In the genomic region with DNA sequence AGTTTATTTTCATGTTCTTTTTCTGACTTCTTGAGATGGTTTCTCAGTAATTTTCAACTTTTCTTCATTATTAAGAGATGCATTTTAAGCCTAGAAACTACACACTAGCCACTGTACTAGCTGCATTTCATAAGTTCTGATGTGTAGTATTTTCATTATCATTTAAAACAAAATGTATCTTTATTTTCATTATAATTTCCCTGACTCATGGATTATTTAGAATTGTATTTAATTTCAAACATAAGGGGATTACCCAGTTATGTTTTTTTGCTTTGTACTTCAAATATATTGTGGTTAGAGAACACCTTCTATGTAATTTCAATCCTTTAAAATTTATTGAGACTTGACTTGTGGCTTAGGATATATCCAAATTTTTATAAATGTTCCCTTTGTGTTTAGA, we compare ENCODE assay signal across 25 cellular contexts.
"Had no signal": no experiment of that assay in that cellular context is flagged by ENCODE, and none has a peak within 500 bp of the region (broad histone marks: within the 10 kb centered on the region; RNA-seq: fewer than 3 reads in every experiment).

No MANE protein-coding gene starts in this region.

- H3K4me3 ChIP-seq: colonic mucosa, esophagus muscularis mucosa, heart right ventricle, left lung, right lobe of liver, testis, tibial artery had no signal

- H3K27me3 ChIP-seq: colonic mucosa, esophagus muscularis mucosa, heart right ventricle, left lung, right lobe of liver, testis, tibial artery had no signal

- ATAC-seq: heart right ventricle; left cardiac atrium; left lung; naive thymus-derived CD8-positive, alpha-beta T cell; right lobe of liver had no signal

- H3K9me3 ChIP-seq: colonic mucosa, esophagus muscularis mucosa, heart right ventricle, left lung, right lobe of liver, testis, tibial artery had no signal

- H3K27ac ChIP-seq: colonic mucosa, esophagus muscularis mucosa, heart right ventricle, left lung, right lobe of liver, testis, tibial artery had no signal

- H3K9me3 Mint-ChIP-seq: dendritic cell treated with granulocyte-macrophage colony-stimulating factor and Interleukin-4, amounts not matched to agents 40 ng/mL and 50 ng/mL, for 4 days; naive thymus-derived CD8-positive, alpha-beta T cell had no signal

- FAIRE-seq: endothelial cell of umbilical vein, small intestine had no signal

- DNase-seq: colonic mucosa; effector CD8-positive, alpha-beta T cell; foreskin melanocyte; glutamatergic neuron; heart right ventricle; hippocampal formation; left cardiac atrium; left lung; midbrain; naive thymus-derived CD8-positive, alpha-beta T cell; nephron progenitor cell; nucleus accumbens; posterior cingulate gyrus; right lobe of liver; small intestine; stimulated activated CD4-positive, alpha-beta T cell treated with anti-CD3 and anti-CD28 coated beads, Interleukin-15, amount 100 ng/mL, for 24 hours; stimulated activated CD4-positive, alpha-beta T cell treated with anti-CD3 and anti-CD28 coated beads, Interleukin-2, amount 100 ng/mL, for 48 hours; stimulated activated naive CD4-positive, alpha-beta T cell; substantia nigra; testis; tibial artery had no signal

- H3K4me1 ChIP-seq: testis had no signal

- H3K4me3 Mint-ChIP-seq: dendritic cell treated with granulocyte-macrophage colony-stimulating factor and Interleukin-4, amounts not matched to agents 40 ng/mL and 50 ng/mL, for 4 days; naive thymus-derived CD8-positive, alpha-beta T cell; nephron progenitor cell; type B pancreatic cell had no signal

- H3K36me3 ChIP-seq: colonic mucosa, right lobe of liver, tibial artery had no signal

- H3K27me3 Mint-ChIP-seq: dendritic cell treated with granulocyte-macrophage colony-stimulating factor and Interleukin-4, amounts not matched to agents 40 ng/mL and 50 ng/mL, for 4 days; naive thymus-derived CD8-positive, alpha-beta T cell; type B pancreatic cell had no signal

- H3K27ac Mint-ChIP-seq: dendritic cell treated with granulocyte-macrophage colony-stimulating factor and Interleukin-4, amounts not matched to agents 40 ng/mL and 50 ng/mL, for 4 days; type B pancreatic cell had no signal
